ENCODE assay signal across 17 cellular contexts in the genomic region with DNA sequence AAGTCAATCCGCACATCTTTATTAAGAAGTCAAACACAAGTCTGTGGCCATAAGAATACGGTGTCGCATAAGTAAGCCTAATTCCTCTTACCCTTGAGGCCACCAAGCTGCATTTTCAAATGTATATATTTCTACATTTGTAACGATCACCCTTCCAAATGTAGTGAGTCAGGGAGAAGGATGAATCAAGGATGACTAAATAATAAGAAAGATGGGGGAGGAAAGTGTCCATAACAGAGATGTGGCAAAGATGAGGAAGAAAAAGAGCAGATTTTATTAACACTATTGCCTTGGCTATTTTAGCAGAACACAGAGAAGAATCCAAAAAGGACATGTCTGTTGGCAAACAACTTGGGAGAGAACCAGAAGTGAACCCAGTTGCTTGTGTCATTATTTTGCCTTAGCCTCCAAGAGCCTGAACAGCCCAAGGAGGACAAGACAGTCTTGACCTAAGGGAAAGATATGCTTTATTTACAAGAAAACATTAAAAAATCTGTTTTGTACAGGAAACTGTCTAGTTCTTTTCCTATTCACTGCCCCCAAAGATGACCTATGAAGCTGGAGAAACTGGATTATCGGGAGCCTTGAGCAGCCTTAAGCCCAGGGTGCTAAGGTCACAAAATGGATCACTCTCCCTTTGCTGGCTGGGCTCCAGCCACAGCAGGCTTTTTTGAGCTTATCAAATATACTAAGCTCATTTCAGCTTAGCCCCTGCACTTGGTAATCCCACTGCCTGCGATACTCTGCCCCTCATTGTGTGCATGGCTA.
DNase-seq lines count a peak whose midpoint lies in the region; ATAC-seq and TF ChIP-seq lines count a peak whose summit lies in the region.
"Had no signal": no experiment of that assay in that cellular context is flagged by ENCODE, and none has a peak within 500 bp of the region (broad histone marks: within the 10 kb centered on the region; RNA-seq: fewer than 3 reads in every experiment).

No MANE protein-coding gene starts in this region.

- H3K79me2 ChIP-seq in mammary epithelial cell (ENCODE audit: insufficient read depth, low read length): no peaks in the 10 kb centered on the region

- WGBS in mammary epithelial cell (ENCODE audit: low coverage, missing lambda C conversion rate): 71% methylated on average over 6 of the region's 6 CpGs

- H3K9ac ChIP-seq in mammary epithelial cell (ENCODE audit: insufficient read depth, low read length): no peak overlapping the region

- H3K27ac ChIP-seq in mammary epithelial cell (ENCODE audit: insufficient read depth, low read depth, low read length): no peak overlapping the region
- H3K27ac ChIP-seq: gastrocnemius medialis, psoas muscle, uterus had no signal

- no peaks in the 10 kb centered on the region for H3K9me3 ChIP-seq in mammary epithelial cell (replicated peaks; ENCODE audit: insufficient read depth, low read length)
- H3K9me3 ChIP-seq: gastrocnemius medialis, psoas muscle, uterus had no signal

- no peaks in the 10 kb centered on the region for H3K27me3 ChIP-seq in mammary epithelial cell (ENCODE audit: insufficient read depth, low read length)
- H3K27me3 ChIP-seq: gastrocnemius medialis, uterus had no signal

- H3K4me1 ChIP-seq in mammary epithelial cell (ENCODE audit: insufficient read depth, low read length): peaks cover 13% of the 10 kb centered on the region
- H3K4me1 ChIP-seq: gastrocnemius medialis, psoas muscle, uterus had no signal

- CTCF ChIA-PET in mammary epithelial cell (lab: Charles Lee; ENCODE audit: low non-redundant PET): interaction anchor here (0.6 kb wide), 1 partner anchor 11 kb away, joined by 3 read pairs; no protein-coding TSS in a partner anchor

- intact Hi-C loops in mammary epithelial cell (cut with micrococcal nuclease): no loop called here
- intact Hi-C loops in left colon (cut with DNase I, micrococcal nuclease): no loop called here

- BruUV-seq in mammary epithelial cell (replicated peaks; lab: Mats Ljungman, UMichigan): no TSS peak

- no peak for TF ChIP-seq CTCF in AG10803 (conservative IDR thresholded peaks at IDR 0.05; ENCODE audit: low read length)
- no peak for TF ChIP-seq CTCF in mammary epithelial cell (conservative IDR thresholded peaks at IDR 0.05 in 1 of 2, IDR thresholded peaks at IDR 0.05 in 1 of 2; ENCODE audit: extremely low read depth in 1 of 2, insufficient read depth in 1 of 2, low read depth in 1 of 2, low read length in 2 of 2)

- no peaks in the 10 kb centered on the region for H3K36me3 ChIP-seq in mammary epithelial cell (ENCODE audit: insufficient read depth, low read length)
- H3K36me3 ChIP-seq: gastrocnemius medialis, uterus had no signal

- no peaks in the 10 kb centered on the region for H4K20me1 ChIP-seq in mammary epithelial cell (ENCODE audit: insufficient read depth, low read length)

- peak overlapping the region; percentile 18 for H3K4me2 ChIP-seq in mammary epithelial cell (ENCODE audit: insufficient read depth, low read depth, low read length)

- in situ Hi-C loops in mammary epithelial cell (cut with MboI; ENCODE audit: low sequenced_read_pairs in 2 of 2): no loop called here

- dilution Hi-C loops in mammary epithelial cell (cut with HindIII; ENCODE audit: low sequenced_read_pairs): no loop called here

- no peak overlapping the region for H3K4me3 ChIP-seq in AG10803 (ENCODE audit: low read length)
- H3K4me3 ChIP-seq in mammary epithelial cell (replicated peaks in 1 of 3; ENCODE audit: insufficient read depth in 1 of 3, low read depth in 2 of 3, low read length in 3 of 3): no peak overlapping the region
- H3K4me3 ChIP-seq: gastrocnemius medialis, psoas muscle, uterus had no signal

- ATAC-seq in left colon (peak; percentile 30), GM19463 (IDR thresholded peaks at IDR 0.05; ENCODE audit: unreplicated experiment) (no peak), HG02623 (IDR thresholded peaks at IDR 0.05; ENCODE audit: unreplicated experiment) (no peak)
- ATAC-seq: activated naive CD4-positive, alpha-beta T cell treated with anti-CD3 and anti-CD28 coated beads, Interleukin-2, amount 50 U/mL, for 72 hours; gastrocnemius medialis; psoas muscle; stimulated activated memory B cell treated with anti-CD40 and anti-IgM and Interleukin-4, amounts not matched to agents 10 μg/mL and 1 μg/mL and 100 μg/mL, for 72 hours had no signal

- DNase-seq in AG10803 (ENCODE audit: low read depth) (peak; percentile 18), M059J (ENCODE audit: low read depth) (peak; percentile 58), mammary epithelial cell (peak; percentile 58), left colon (peak in 1 of 2 donors; percentile 11), NCI-H748 treated with DMSO at 0.1 percent for 48 hours (lab: John Stamatoyannopoulos, UW) (no peak), cerebellum (ENCODE audit: low spot score) (no peak)
- DNase-seq: activated B cell treated with CpG ODN at 0.5 μM for 24 hours; gastrocnemius medialis; NCI-H2107; NK-92 treated with Interleukin-12 subunit alpha and Interleukin-12 subunit beta, amount 100 ng/mL, for 24 hours; psoas muscle; stimulated activated CD4-positive, alpha-beta T cell treated with anti-CD3 and anti-CD28 coated beads, Interleukin-2, amount 100 ng/mL, for 48 hours; uterus had no signal

- peak overlapping the region; percentile 34 for H2AFZ ChIP-seq in mammary epithelial cell (ENCODE audit: low read depth, low read length)

Comparison
In these comparisons a context has a peak if more than half of its experiments do, and no peak if none do; other contexts are left out.
1. DNase-seq: peak in AG10803 (single experiment), M059J (single experiment) and mammary epithelial cell (single experiment); none in NCI-H748 treated with DMSO at 0.1 percent for 48 hours (single experiment) and cerebellum (single experiment).